Comparison of ENCODE assay signal across 8 cellular contexts in the genomic region with DNA sequence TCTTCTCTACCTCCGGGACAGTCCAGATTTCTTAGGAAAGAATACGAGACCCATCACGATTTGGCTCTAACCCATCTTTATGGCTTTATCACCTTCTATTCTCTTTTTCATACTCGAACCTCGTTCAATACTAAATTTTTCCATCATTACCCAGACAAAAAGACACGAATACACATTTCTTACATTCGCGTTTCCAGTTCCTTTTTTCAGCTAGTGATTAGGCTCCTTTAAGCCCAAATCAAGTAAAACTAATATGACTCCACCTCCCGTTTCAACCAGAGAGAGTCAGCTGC. TPM values are rescaled to one million over a fixed set of nuclear protein-coding genes. Genes with fewer than 3 reads are reported as not detected.
A peak's percentile ranks its signal among the peaks of the same experiment; 100 is the strongest.
DNase-seq lines count a peak whose midpoint lies in the region; ATAC-seq and TF ChIP-seq lines count a peak whose summit lies in the region.

No MANE protein-coding gene starts in this region.

- H3K9me2 ChIP-seq in OCI-LY1 (ENCODE audit: low read depth, low read length), result no peaks in the 10 kb centered on the region

- peak overlapping the region; percentile 91 to 100 (median 98) for H3K27ac Mint-ChIP-seq in CD4-positive, CD25-positive, alpha-beta regulatory T cell

- no peaks in the 10 kb centered on the region for H3K9me3 Mint-ChIP-seq in CD4-positive, CD25-positive, alpha-beta regulatory T cell

- H3K4me3 ChIP-seq in CD4-positive, CD25-positive, alpha-beta regulatory T cell (ENCODE audit: low read depth, low read length), result peak overlapping the region; percentile 94
- H3K4me3 ChIP-seq in OCI-LY1 (ENCODE audit: low read depth, low read length, poor library complexity, severe bottlenecking) (peak overlapping the region; percentile 66), endocrine pancreas (ENCODE audit: control insufficient read depth, insufficient read depth, low read length) (peak overlapping the region; percentile 90), neuron (ENCODE audit: low read length) (peak overlapping the region; percentile 79)

- peak overlapping the region; percentile 87 for H3K27ac ChIP-seq in CD4-positive, CD25-positive, alpha-beta regulatory T cell (ENCODE audit: insufficient read depth, low read length, poor library complexity, severe bottlenecking)
- peak overlapping the region; percentile 88 for H3K27ac ChIP-seq in OCI-LY1 (ENCODE audit: low read depth, low read length, poor library complexity, severe bottlenecking)

- H3K4me2 ChIP-seq in OCI-LY1 (ENCODE audit: low read length), result peak overlapping the region; percentile 82

- no peak for DNase-seq in CD4-positive, CD25-positive, alpha-beta regulatory T cell
- no peak for DNase-seq in cerebellar cortex (ENCODE audit: low spot score)
- DNase-seq in activated effector memory CD4-positive, alpha-beta T cell treated with anti-CD3 and anti-CD28 coated beads, Interleukin-2, amount 50 U/mL, for 16 hours, result no peak
- no peak for DNase-seq in NCI-H446 (lab: John Stamatoyannopoulos, UW)

- peaks cover 25 to 42% (median 33%) of the 10 kb centered on the region in 4 donors for H3K4me1 Mint-ChIP-seq in CD4-positive, CD25-positive, alpha-beta regulatory T cell

- H2AFZ ChIP-seq in OCI-LY1 (ENCODE audit: low read length) (no peak overlapping the region), neuron (ENCODE audit: low read depth, low read length) (peak overlapping the region; percentile 1)

- no peaks in the 10 kb centered on the region for H3K9me3 ChIP-seq in CD4-positive, CD25-positive, alpha-beta regulatory T cell (ENCODE audit: control insufficient read depth in 2 of 2, low read length in 2 of 2)
- H3K9me3 ChIP-seq in OCI-LY1 (ENCODE audit: low read length), result no peaks in the 10 kb centered on the region
- H3K9me3 ChIP-seq in endocrine pancreas (ENCODE audit: control insufficient read depth, low read length), result no peaks in the 10 kb centered on the region
- no peaks in the 10 kb centered on the region for H3K9me3 ChIP-seq in neuron (ENCODE audit: low read length)

- H3K27me3 Mint-ChIP-seq in CD4-positive, CD25-positive, alpha-beta regulatory T cell, result no peaks in the 10 kb centered on the region

- H3K4me3 Mint-ChIP-seq in CD4-positive, CD25-positive, alpha-beta regulatory T cell, result peak overlapping the region; percentile 91 to 99 (median 98)

- H3K79me2 ChIP-seq in OCI-LY1 (ENCODE audit: insufficient read depth, low read length), result peaks cover 26% of the 10 kb centered on the region

- TF ChIP-seq CTCF in OCI-LY1 (IDR thresholded peaks at IDR 0.05; ENCODE audit: low read length), result 0 out of 2 replicates have a peak, but pooled peaks have one; percentile 17

- peaks cover 25% of the 10 kb centered on the region for H3K36me3 ChIP-seq in CD4-positive, CD25-positive, alpha-beta regulatory T cell (ENCODE audit: control insufficient read depth, insufficient read depth, low read length)
- peaks cover 25% of the 10 kb centered on the region for H3K36me3 ChIP-seq in OCI-LY1 (ENCODE audit: insufficient read depth, low read length)
- no peaks in the 10 kb centered on the region for H3K36me3 ChIP-seq in endocrine pancreas (ENCODE audit: control insufficient read depth, insufficient read depth, low read length)
- peaks cover 26% of the 10 kb centered on the region for H3K36me3 ChIP-seq in neuron (ENCODE audit: insufficient read depth, low read length)

- ATAC-seq in CD4-positive, CD25-positive, alpha-beta regulatory T cell (ENCODE audit: low read depth in 2 of 2), result no peak
- no peak for ATAC-seq in GM21528 (IDR thresholded peaks at IDR 0.05; ENCODE audit: low FRiP score, unreplicated experiment)

- H4K20me1 ChIP-seq in OCI-LY1 (ENCODE audit: insufficient read depth, low read length), result no peaks in the 10 kb centered on the region

- peaks cover 15% of the 10 kb centered on the region for H3K36me3 Mint-ChIP-seq in CD4-positive, CD25-positive, alpha-beta regulatory T cell

- peaks cover 15% of the 10 kb centered on the region for H3K4me1 ChIP-seq in CD4-positive, CD25-positive, alpha-beta regulatory T cell (ENCODE audit: control insufficient read depth, insufficient read depth, low read length, poor library complexity, severe bottlenecking)
- peaks cover 18% of the 10 kb centered on the region for H3K4me1 ChIP-seq in OCI-LY1 (ENCODE audit: insufficient read depth, low read length, severe bottlenecking)
- H3K4me1 ChIP-seq in endocrine pancreas (ENCODE audit: control insufficient read depth, insufficient read depth, low read length), result peaks cover 7% of the 10 kb centered on the region
- peaks cover 17% of the 10 kb centered on the region for H3K4me1 ChIP-seq in neuron (ENCODE audit: insufficient read depth, low read length)

- H3K9ac ChIP-seq in OCI-LY1 (ENCODE audit: low read length) (peak overlapping the region; percentile 69), endocrine pancreas (ENCODE audit: control insufficient read depth, insufficient read depth, low read length) (peak overlapping the region; percentile 73)

- H3K27me3 ChIP-seq in CD4-positive, CD25-positive, alpha-beta regulatory T cell (ENCODE audit: control insufficient read depth, insufficient read depth, low read length), result no peaks in the 10 kb centered on the region
- H3K27me3 ChIP-seq in OCI-LY1 (ENCODE audit: insufficient read depth, low read length) (no peaks in the 10 kb centered on the region), endocrine pancreas (ENCODE audit: control insufficient read depth, insufficient read depth, low read length) (no peaks in the 10 kb centered on the region), neuron (ENCODE audit: insufficient read depth, low read length) (no peaks in the 10 kb centered on the region)

- H3F3A ChIP-seq in OCI-LY1 (ENCODE audit: insufficient read depth, low read length), result 0 out of 2 replicates have a peak, but pooled peaks cover 7% of the 10 kb centered on the region

RNA-seq across cellular contexts. Expression of a gene that starts 0.5 kb away (rescaled TPM):
- 4.5 TPM for total RNA-seq in CD4-positive, CD25-positive, alpha-beta regulatory T cell
- 1 to 10 TPM in 3 of 4 donors, under 1 TPM in 1; 0.87 to 3.2 (median 1.8) TPM for polyA plus RNA-seq in CD4-positive, CD25-positive, alpha-beta regulatory T cell

RNA-seq across cellular contexts. Expression of a gene that starts 7.5 kb away (rescaled TPM):
- 82.4 TPM for total RNA-seq in CD4-positive, CD25-positive, alpha-beta regulatory T cell
- 10 to 100 TPM; 23.2 to 35.7 (median 28.0) TPM for polyA plus RNA-seq in CD4-positive, CD25-positive, alpha-beta regulatory T cell

RNA-seq across cellular contexts. Expression of a gene that starts 18.7 kb away (rescaled TPM):
- 5.9 TPM for total RNA-seq in CD4-positive, CD25-positive, alpha-beta regulatory T cell
- 1 to 10 TPM in 2 of 4 donors, under 1 TPM in 2; 0.70 to 1.4 (median 1.1) TPM for polyA plus RNA-seq in CD4-positive, CD25-positive, alpha-beta regulatory T cell

RNA-seq across cellular contexts. Expression of a gene that starts 28.2 kb away (rescaled TPM):
- total RNA-seq in CD4-positive, CD25-positive, alpha-beta regulatory T cell, result 50.7 TPM
- 10 to 100 TPM; 19.2 to 28.8 (median 25.2) TPM for polyA plus RNA-seq in CD4-positive, CD25-positive, alpha-beta regulatory T cell
